13 cellular contexts compared by ENCODE assay signal in the genomic region with DNA sequence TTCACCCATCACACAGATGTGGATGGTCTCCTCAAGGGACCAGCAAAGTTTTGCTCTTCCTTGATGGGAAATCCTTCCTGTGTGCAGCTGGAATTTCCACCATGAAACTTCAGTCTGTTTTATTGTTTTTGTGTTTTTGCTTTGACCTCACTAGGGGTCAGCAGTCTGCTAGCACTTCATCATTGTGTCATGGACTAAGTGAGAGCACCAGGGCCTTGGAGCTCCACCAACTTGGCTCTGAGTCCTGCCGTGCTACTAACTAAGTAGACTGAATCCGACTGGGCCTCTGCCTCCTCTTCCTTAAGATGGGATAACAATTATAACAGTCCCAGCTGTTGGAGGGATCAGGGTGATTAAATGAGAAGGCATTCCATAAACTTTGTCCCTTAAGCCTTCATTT.
DNase-seq lines count a peak whose midpoint lies in the region; ATAC-seq and TF ChIP-seq lines count a peak whose summit lies in the region.
"Had no signal": no experiment of that assay in that cellular context is flagged by ENCODE, and none has a peak within 500 bp of the region (broad histone marks: within the 10 kb centered on the region; RNA-seq: fewer than 3 reads in every experiment).

No MANE protein-coding gene starts in this region.

- DNase-seq in BE2C (peak; percentile 29), RPMI7951 (ENCODE audit: low read depth) (peak; percentile 47), fibroblast of the conjunctiva (ENCODE audit: low read depth) (peak; percentile 53), mucosa of gallbladder (ENCODE audit: low spot score) (peak; percentile 58), GM10266 (ENCODE audit: extremely low spot score) (no peak)
- DNase-seq: activated CD8-positive, alpha-beta memory T cell treated with anti-CD3 and anti-CD28 coated beads, Interleukin-2, amount 50 U/mL, for 48 hours; effector memory CD4-positive, alpha-beta T cell; naive thymus-derived CD4-positive, alpha-beta T cell; NCI-H1417 treated with DMSO at 0.1 percent for 48 hours had no signal

- TF ChIP-seq CTCF in BE2C (IDR thresholded peaks at IDR 0.05; ENCODE audit: low read depth, low read length) = no peak; the same call in 1 of the 2 replicates
- TF ChIP-seq CTCF in GM10266 (IDR thresholded peaks at IDR 0.05; ENCODE audit: control insufficient read depth, insufficient read depth, low read depth, missing control alignments) = no peak

- no peaks in the 10 kb centered on the region for H3K36me3 ChIP-seq in BE2C
- H3K36me3 ChIP-seq: SJSA1 had no signal

- peaks cover 15% of the 10 kb centered on the region for H3K4me1 ChIP-seq in BE2C
- H3K4me1 ChIP-seq: SJSA1 had no signal

- ATAC-seq in HG03025 (IDR thresholded peaks at IDR 0.05; ENCODE audit: low FRiP score, unreplicated experiment) (no peak), HG02763 (IDR thresholded peaks at IDR 0.05; ENCODE audit: unreplicated experiment) (no peak), HG03159 (IDR thresholded peaks at IDR 0.05; ENCODE audit: unreplicated experiment) (no peak)
- ATAC-seq: naive thymus-derived CD4-positive, alpha-beta T cell had no signal

- no peak overlapping the region for H3K4me3 ChIP-seq in BE2C (ENCODE audit: low read depth, low read length)
- H3K4me3 ChIP-seq: SJSA1 had no signal

- H3K27me3 ChIP-seq in BE2C = no peaks in the 10 kb centered on the region
- H3K27me3 ChIP-seq: SJSA1 had no signal

- H3K9me3 ChIP-seq in BE2C = no peaks in the 10 kb centered on the region
- H3K9me3 ChIP-seq: SJSA1 had no signal
